Comparison of ENCODE assay signal across 8 cellular contexts in the genomic region with DNA sequence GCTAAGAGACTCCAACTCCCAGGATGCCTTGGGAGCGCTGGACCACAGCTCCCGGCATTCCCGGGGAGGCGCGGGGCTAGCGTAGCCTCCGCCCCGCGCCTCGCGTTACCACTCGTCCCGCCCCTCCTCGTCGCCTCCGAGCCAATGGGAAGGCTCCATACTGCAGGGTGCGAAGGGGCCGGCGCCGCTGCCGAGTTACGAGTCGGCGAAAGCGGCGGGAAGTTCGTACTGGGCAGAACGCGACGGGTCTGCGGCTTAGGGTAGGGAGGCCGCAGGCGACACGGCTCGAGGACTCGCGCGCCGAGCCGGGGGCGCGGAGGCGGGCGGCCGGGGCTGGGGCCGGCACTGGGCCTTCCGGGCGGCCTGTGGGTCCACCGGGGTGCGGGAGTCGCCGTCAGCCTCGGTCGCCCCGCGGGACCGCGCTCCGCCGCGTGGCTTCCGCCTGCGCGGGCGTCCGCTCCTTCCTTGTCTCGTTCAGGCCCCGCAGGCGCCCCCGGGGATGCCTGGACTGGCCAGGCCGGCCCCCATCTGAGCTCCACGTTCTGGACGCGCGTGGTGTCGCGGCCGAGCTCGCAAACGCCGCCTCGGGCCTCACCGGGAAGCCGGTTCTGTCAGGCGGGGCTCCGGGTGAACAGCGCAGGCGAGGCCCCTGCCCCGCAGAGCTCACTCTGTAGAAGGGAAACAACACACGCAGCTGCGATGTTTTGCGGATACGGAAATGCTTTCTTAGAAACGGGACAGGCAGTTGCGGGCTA. TPM values are rescaled to one million over a fixed set of nuclear protein-coding genes. Genes with fewer than 3 reads are reported as not detected.
DNase-seq lines count a peak whose midpoint lies in the region; ATAC-seq, FAIRE-seq and TF ChIP-seq lines count a peak whose summit lies in the region.

A gene with protein sequence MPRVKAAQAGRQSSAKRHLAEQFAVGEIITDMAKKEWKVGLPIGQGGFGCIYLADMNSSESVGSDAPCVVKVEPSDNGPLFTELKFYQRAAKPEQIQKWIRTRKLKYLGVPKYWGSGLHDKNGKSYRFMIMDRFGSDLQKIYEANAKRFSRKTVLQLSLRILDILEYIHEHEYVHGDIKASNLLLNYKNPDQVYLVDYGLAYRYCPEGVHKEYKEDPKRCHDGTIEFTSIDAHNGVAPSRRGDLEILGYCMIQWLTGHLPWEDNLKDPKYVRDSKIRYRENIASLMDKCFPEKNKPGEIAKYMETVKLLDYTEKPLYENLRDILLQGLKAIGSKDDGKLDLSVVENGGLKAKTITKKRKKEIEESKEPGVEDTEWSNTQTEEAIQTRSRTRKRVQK (plus strand): TSS at position 195 of the 755 bp plus-strand sequence. CDS start 36,090 bp downstream, outside the sequence.

- H3K27ac ChIP-seq in WERI-Rb-1 (peak within 1 kb of the TSS; percentile 94), small intestine (ENCODE audit: low read depth in 1 of 2, low read length in 1 of 2) (peak within 1 kb of the TSS in 1 of 2 donors; percentile 54)

- TF ChIP-seq CTCF in WERI-Rb-1 (IDR thresholded peaks at IDR 0.05; ENCODE audit: low read depth, low read length) (no peak), bronchial epithelial cell (IDR thresholded peaks at IDR 0.05; ENCODE audit: insufficient read depth, low read length, severe bottlenecking) (no peak)

- 0 to 1% (median 0%) methylated on average over 65 to 95 of the region's 95 CpGs for WGBS in small intestine, 3 donors

- TF ChIP-seq POLR2A in GM18951 (IDR thresholded peaks at IDR 0.05; ENCODE audit: extremely low read depth, insufficient read depth, insufficient read length): peak; percentile 85

- no peak for FAIRE-seq in bronchial epithelial cell (lab: Jason Lieb, UNC)
- no peak for FAIRE-seq in small intestine (lab: Jason Lieb, UNC)

- no peaks in the 10 kb centered on the region for H3K4me1 ChIP-seq in small intestine (ENCODE audit: control insufficient read depth in 2 of 2, insufficient read depth in 1 of 2, low read depth in 1 of 2, low read length in 1 of 2)

- H3K4me3 ChIP-seq in WERI-Rb-1 (ENCODE audit: low read depth, low read length): peak within 1 kb of the TSS; percentile 97
- peak within 1 kb of the TSS; percentile 68 for H3K4me3 ChIP-seq in bronchial epithelial cell (ENCODE audit: low read depth, low read length)
- peak within 1 kb of the TSS; percentile 78 to 85 for H3K4me3 ChIP-seq in small intestine (ENCODE audit: low read depth in 1 of 2, low read length in 2 of 2)

- in situ Hi-C loops in GM18951 (cut with MboI; ENCODE audit: low sequenced_read_pairs, unreplicated experiment): no loop called here

- peak; percentile 96 for ATAC-seq in HG03175 (IDR thresholded peaks at IDR 0.05; ENCODE audit: unreplicated experiment)

- H3K27me3 ChIP-seq in WERI-Rb-1 (ENCODE audit: insufficient read depth, low read depth, severe bottlenecking) (no peaks in the 10 kb centered on the region), bronchial epithelial cell (ENCODE audit: control insufficient read depth, insufficient read depth, low read length) (no peaks in the 10 kb centered on the region), small intestine (ENCODE audit: control insufficient read depth in 2 of 2, insufficient read depth in 2 of 2, low read length in 2 of 2) (peaks cover 0 to 1% of the 10 kb centered on the region in 2 donors)

- DNase-seq in AG08396 (ENCODE audit: low spot score) (peak; percentile 96), NCI-H2227 treated with DMSO at 0.1 percent for 48 hours (lab: John Stamatoyannopoulos, UW) (peak; percentile 89), WERI-Rb-1 (peak; percentile 97), bronchial epithelial cell (ENCODE audit: low read depth) (peak; percentile 89), iPS-NIHi11 (ENCODE audit: low spot score) (peak; percentile 96), small intestine (peak; percentile 97)

- H3K9me3 ChIP-seq in WERI-Rb-1 (ENCODE audit: severe bottlenecking): no peaks in the 10 kb centered on the region
- H3K9me3 ChIP-seq in small intestine (ENCODE audit: control insufficient read depth, low read depth): no peaks in the 10 kb centered on the region

- no peaks in the 10 kb centered on the region; the same call in 1 of the 2 replicates for H3K36me3 ChIP-seq in WERI-Rb-1
- no peaks in the 10 kb centered on the region for H3K36me3 ChIP-seq in bronchial epithelial cell (ENCODE audit: control insufficient read depth, insufficient read depth, low read length)
- H3K36me3 ChIP-seq in small intestine (ENCODE audit: control insufficient read depth in 2 of 2, insufficient read depth in 2 of 2, low read length in 2 of 2): no peaks in the 10 kb centered on the region

RNA-seq across cellular contexts. Expression of the gene that starts here (rescaled TPM):
- total RNA-seq in bronchial epithelial cell: 10.8 and 12.6 TPM in 2 replicates
- 10 to 100 TPM in 1 of 3 donors, 1 to 10 TPM in 2; 4.0 to 17.5 (median 4.6) TPM for polyA plus RNA-seq in small intestine
